23 cellular contexts compared by ENCODE assay signal in the genomic region with DNA sequence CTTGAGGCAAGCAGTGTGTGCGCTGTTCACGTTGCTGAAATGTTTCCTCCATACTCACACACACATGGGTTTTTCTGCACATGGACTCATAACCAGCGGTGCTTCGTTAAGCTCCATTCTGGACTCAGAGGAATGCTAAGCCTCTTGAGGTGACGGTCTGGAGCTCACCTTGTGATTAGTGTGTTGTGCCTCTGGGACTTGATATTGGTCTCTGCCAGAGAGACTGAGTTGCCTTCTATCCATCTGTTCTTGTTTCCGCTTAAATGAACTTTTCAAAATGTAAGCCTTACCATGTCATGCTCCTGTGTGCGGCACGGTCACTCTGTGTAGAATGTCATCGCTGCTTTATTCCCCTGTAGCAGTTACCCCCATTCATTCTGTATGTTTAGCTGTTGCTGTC. TPM values are rescaled to one million over a fixed set of nuclear protein-coding genes. Genes with fewer than 3 reads are reported as not detected.
DNase-seq lines count a peak whose midpoint lies in the region; TF ChIP-seq lines count a peak whose summit lies in the region.
"Had no signal": no experiment of that assay in that cellular context is flagged by ENCODE, and none has a peak within 500 bp of the region (broad histone marks: within the 10 kb centered on the region; RNA-seq: fewer than 3 reads in every experiment).

No MANE protein-coding gene starts in this region.

- H3K27me3 Mint-ChIP-seq in CD8-positive, alpha-beta memory T cell, result no peaks in the 10 kb centered on the region
- H3K27me3 Mint-ChIP-seq in chondrocyte (ENCODE audit: low read depth), result no peaks in the 10 kb centered on the region
- H3K27me3 Mint-ChIP-seq: activated naive CD8-positive, alpha-beta T cell treated with anti-CD3 and anti-CD28 coated beads for 36 hours; progenitor cell of endocrine pancreas had no signal

- no peak for DNase-seq in BE2C
- DNase-seq in CD8-positive, alpha-beta memory T cell, result no peak
- peak; percentile 4 for DNase-seq in NCI-H69 (lab: John Stamatoyannopoulos, UW)
- DNase-seq in chondrocyte (ENCODE audit: low spot score), result no peak
- DNase-seq in retina, result no peak
- no peak for DNase-seq in NCI-H1105 (lab: John Stamatoyannopoulos, UW)
- DNase-seq in NCI-H2227 treated with DMSO at 0.1 percent for 48 hours (lab: John Stamatoyannopoulos, UW), result no peak
- DNase-seq: activated CD4-positive, alpha-beta T cell treated with anti-CD3 and anti-CD28 coated beads, Interleukin-2, amount 50 U/mL, for 48 hours; activated naive CD8-positive, alpha-beta T cell treated with anti-CD3 and anti-CD28 coated beads for 36 hours; aorta; dermis blood vessel endothelial cell; foreskin fibroblast; Kasumi-1; NCI-H1417 treated with DMSO at 0.1 percent for 48 hours; NCI-H446 treated with DMSO at 0.1 percent for 48 hours; nucleus accumbens; stimulated activated CD4-positive, alpha-beta T cell treated with anti-CD3 and anti-CD28 coated beads, Interleukin-4, amount 100 ng/mL, for 4 hours; transverse colon had no signal

- H3K4me3 Mint-ChIP-seq in CD8-positive, alpha-beta memory T cell, result no peak overlapping the region
- no peak overlapping the region for H3K4me3 Mint-ChIP-seq in chondrocyte (ENCODE audit: unreplicated experiment)
- H3K4me3 Mint-ChIP-seq: activated naive CD8-positive, alpha-beta T cell treated with anti-CD3 and anti-CD28 coated beads for 36 hours; mesothelial cell of epicardium had no signal

- H3K9me3 ChIP-seq in BE2C, result no peaks in the 10 kb centered on the region
- H3K9me3 ChIP-seq in CD8-positive, alpha-beta memory T cell (ENCODE audit: low read length), result no peaks in the 10 kb centered on the region
- H3K9me3 ChIP-seq: BLaER1, heart left ventricle, SK-N-SH, transverse colon had no signal

- no peak for TF ChIP-seq CTCF in BE2C (IDR thresholded peaks at IDR 0.05; ENCODE audit: low read depth, low read length)
- no peak for TF ChIP-seq CTCF in chondrocyte (IDR thresholded peaks at IDR 0.05)

- H3K36me3 Mint-ChIP-seq in CD8-positive, alpha-beta memory T cell, result peaks cover 0 to 72% (median 21%) of the 10 kb centered on the region in 3 donors
- peaks cover 28% of the 10 kb centered on the region for H3K36me3 Mint-ChIP-seq in chondrocyte (ENCODE audit: low read depth)

- H3K9me3 Mint-ChIP-seq in CD8-positive, alpha-beta memory T cell, result no peaks in the 10 kb centered on the region
- no peaks in the 10 kb centered on the region for H3K9me3 Mint-ChIP-seq in chondrocyte (ENCODE audit: low read depth)
- H3K9me3 Mint-ChIP-seq: activated naive CD8-positive, alpha-beta T cell treated with anti-CD3 and anti-CD28 coated beads for 36 hours; mesothelial cell of epicardium had no signal

- H3K36me3 ChIP-seq in BE2C, result peaks cover 29% of the 10 kb centered on the region
- peaks cover 32% of the 10 kb centered on the region for H3K36me3 ChIP-seq in CD8-positive, alpha-beta memory T cell (ENCODE audit: insufficient read depth, low read length)

- H3K4me3 ChIP-seq in BE2C (ENCODE audit: low read depth, low read length), result peak overlapping the region; percentile 26
- H3K4me3 ChIP-seq in CD8-positive, alpha-beta memory T cell (ENCODE audit: low read length), result no peak overlapping the region
- H3K4me3 ChIP-seq: BLaER1, heart left ventricle, transverse colon had no signal

- peaks cover 0 to 17% (median 7%) of the 10 kb centered on the region in 3 donors for H3K4me1 Mint-ChIP-seq in CD8-positive, alpha-beta memory T cell
- H3K4me1 Mint-ChIP-seq in chondrocyte (ENCODE audit: low read depth), result peaks cover 32% of the 10 kb centered on the region

- H3K27me3 ChIP-seq in BE2C, result no peaks in the 10 kb centered on the region
- H3K27me3 ChIP-seq in CD8-positive, alpha-beta memory T cell (ENCODE audit: insufficient read depth, low read length, poor library complexity, severe bottlenecking), result no peaks in the 10 kb centered on the region
- H3K27me3 ChIP-seq: BLaER1, heart left ventricle, transverse colon had no signal

- CTCF ChIA-PET in CD8-positive, alpha-beta memory T cell (lab: Charles Lee), result interaction anchor here (0.9 to 1.2 kb wide), 3 partner anchors 20 to 49 kb away, joined by 3 read pairs; no protein-coding TSS in a partner anchor

- POLR2A ChIA-PET in CD8-positive, alpha-beta memory T cell (lab: Charles Lee), result interaction anchor here (1.5 kb wide), 1 partner anchor 130 kb away, joined by 3 read pairs; the partner anchor contains the start of gene TNIP2

- H3K4me1 ChIP-seq in BE2C, result peaks cover 20% of the 10 kb centered on the region
- H3K4me1 ChIP-seq in CD8-positive, alpha-beta memory T cell (ENCODE audit: insufficient read depth, low read length), result no peaks in the 10 kb centered on the region
- H3K4me1 ChIP-seq: BLaER1 had no signal

- peak overlapping the region in 5 of 8 donors; percentile 42 to 70 (median 59) for H3K27ac Mint-ChIP-seq in CD8-positive, alpha-beta memory T cell
- H3K27ac Mint-ChIP-seq in chondrocyte (ENCODE audit: unreplicated experiment), result peak overlapping the region; percentile 46
- H3K27ac Mint-ChIP-seq: activated naive CD8-positive, alpha-beta T cell treated with anti-CD3 and anti-CD28 coated beads for 36 hours; mesothelial cell of epicardium; progenitor cell of endocrine pancreas had no signal

- H3K27ac ChIP-seq in CD8-positive, alpha-beta memory T cell (ENCODE audit: low read depth, low read length), result no peak overlapping the region
- H3K27ac ChIP-seq: BLaER1, transverse colon had no signal

RNA-seq across cellular contexts. Expression of gene ADD1, which starts 42.5 kb away (rescaled TPM):
- polyA plus RNA-seq in BE2C (2012; ENCODE audit: insufficient read depth, insufficient read length, low read depth), result 184 TPM
- total RNA-seq in CD8-positive, alpha-beta memory T cell, result 100 to 1,000 TPM; 185 to 192 TPM
- polyA plus RNA-seq in CD8-positive, alpha-beta memory T cell, result 217 TPM
- total RNA-seq in chondrocyte, result 240 to 269 TPM (median 256 TPM) in 3 replicates
